9 cellular contexts compared by ENCODE assay signal in genomic region chr2:41334159-41334558, GRCh38.
"Had no signal": no experiment of that assay in that cellular context is flagged by ENCODE, and none has a peak within 500 bp of the region (broad histone marks: within the 10 kb centered on the region; RNA-seq: fewer than 3 reads in every experiment).

No MANE protein-coding gene starts in this region.

- H2AFZ ChIP-seq: GM23248 had no signal

- DNase-seq: GM23248, GOT3, H9, HCEC 1CT, Karpas-422, KBM-7 had no signal

- H3K4me2 ChIP-seq: KMS-11 had no signal

- H3K9ac ChIP-seq: GM23248, KMS-11 had no signal

- H3K4me3 ChIP-seq: GM23248 had no signal

- FAIRE-seq: H54, HTR-8/SVneo had no signal

- H3K27ac ChIP-seq: GM23248, KMS-11 had no signal
